20 cellular contexts compared by ENCODE assay signal in genomic region chr1:186670279-186670964, GRCh38.
"Had no signal": no experiment of that assay in that cellular context is flagged by ENCODE, and none has a peak within 500 bp of the region (broad histone marks: within the 10 kb centered on the region; RNA-seq: fewer than 3 reads in every experiment).

No MANE protein-coding gene starts in this region.

- DNase-seq: effector memory CD8-positive, alpha-beta T cell; head of caudate nucleus; kidney; left cardiac atrium; left ventricle myocardium superior; mesendoderm; naive B cell; nephron progenitor cell; posterior cingulate gyrus; stimulated activated CD4-positive, alpha-beta T cell treated with anti-CD3 and anti-CD28 coated beads, Interleukin-2, amount 100 ng/mL, for 24 hours; stimulated activated CD4-positive, alpha-beta T cell treated with anti-CD3 and anti-CD28 coated beads, Interleukin-4, amount 100 ng/mL, for 4 hours; stimulated activated naive B cell treated with anti-CD40 and anti-IgM and Interleukin-4, amounts not matched to agents 10 μg/mL and 1 μg/mL and 100 μg/mL, for 72 hours; stimulated activated naive CD8-positive, alpha-beta T cell treated with anti-CD3 and anti-CD28 coated beads, Interleukin-15, amount 100 ng/mL, for 72 hours; testis; upper lobe of right lung had no signal

- ATAC-seq: effector memory CD8-positive, alpha-beta T cell; left cardiac atrium; left ventricle myocardium superior; sciatic nerve; stimulated activated naive B cell treated with anti-CD40 and anti-IgM and Interleukin-4, amounts not matched to agents 10 μg/mL and 1 μg/mL and 100 μg/mL, for 72 hours; stimulated activated naive CD8-positive, alpha-beta T cell treated with anti-CD3 and anti-CD28 coated beads, Interleukin-15, amount 100 ng/mL, for 72 hours; upper lobe of right lung had no signal

- H3K9me3 ChIP-seq: testis, tibial nerve, upper lobe of right lung, vagina had no signal

- H3K4me3 ChIP-seq: hepatocyte, lung, testis, tibial nerve, upper lobe of right lung, vagina had no signal

- H3K4me1 ChIP-seq: testis, tibial nerve, upper lobe of right lung, vagina had no signal

- H2AFZ ChIP-seq: hepatocyte had no signal

- H3K27me3 ChIP-seq: hepatocyte, testis, tibial nerve, upper lobe of right lung, vagina had no signal

- H3K27ac ChIP-seq: hepatocyte, testis, tibial nerve, upper lobe of right lung, vagina had no signal

- H3K4me2 ChIP-seq: hepatocyte had no signal

- H3K79me2 ChIP-seq: hepatocyte had no signal

- FAIRE-seq: kidney had no signal
